1 cellular context compared by ENCODE assay signal in the genomic region with DNA sequence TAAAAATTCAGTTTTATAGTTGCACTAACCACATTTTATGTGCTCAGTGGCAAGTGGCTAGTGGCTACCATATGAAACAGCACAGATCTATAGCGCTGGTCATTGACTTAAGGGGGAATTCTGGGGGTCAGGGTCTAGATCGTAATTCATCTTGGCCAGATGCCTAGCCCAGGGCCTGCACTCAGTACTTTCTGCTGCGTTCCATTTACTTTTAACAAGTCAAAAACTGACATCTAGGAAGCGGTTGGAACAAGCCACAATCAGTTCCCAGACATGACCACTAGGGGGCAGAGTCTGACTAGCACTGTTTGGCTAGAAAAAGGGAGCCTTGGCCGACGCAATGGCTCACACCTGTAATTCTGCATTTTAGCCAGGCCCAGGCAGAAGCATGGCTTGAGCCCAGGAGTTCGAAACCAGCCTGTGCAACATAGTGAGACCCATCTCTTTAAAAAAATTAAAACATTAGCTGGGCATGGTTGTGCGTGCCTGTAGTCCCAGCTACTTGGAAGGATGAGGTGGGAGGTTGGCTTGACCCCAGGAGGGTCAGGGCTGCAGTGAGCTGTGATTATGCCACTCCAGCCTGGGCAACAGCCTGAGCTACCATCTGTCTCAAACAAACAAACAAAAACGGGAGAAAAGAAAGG.
TF ChIP-seq lines count a peak whose summit lies in the region.

No MANE protein-coding gene starts in this region.

TF ChIP-seq in HepG2, 621 proteins besides CTCF, POLR2A, EP300 and RAD21 (continued from another document and continues in another):
- peak; percentile 89; the same call in 1 of the 2 replicates for TF ChIP-seq PRDM4 (CRISPR knock-in tag; IDR thresholded peaks at IDR 0.05; ENCODE audit: borderline replicate concordance)
- TF ChIP-seq RFXAP (CRISPR knock-in tag; IDR thresholded peaks at IDR 0.05; ENCODE audit: borderline replicate concordance) = peak; percentile 46; the same call in 1 of the 2 replicates
- TF ChIP-seq GABPB1 (CRISPR knock-in tag; IDR thresholded peaks at IDR 0.05) = peak; percentile 22; the same call in 1 of the 2 replicates
- 0 out of 2 replicates have a peak, but pooled peaks have one; percentile 42 for TF ChIP-seq NFATC3 (CRISPR knock-in tag; IDR thresholded peaks at IDR 0.05)
- TF ChIP-seq ETV6 (CRISPR knock-in tag; conservative IDR thresholded peaks at IDR 0.05) = peak; percentile 79; the same call in 1 of the 2 replicates
- TF ChIP-seq SMC3 (IDR thresholded peaks at IDR 0.05; ENCODE audit: low read length) = peak; percentile 99
- no peak for TF ChIP-seq NFE2L1 (CRISPR knock-in tag; IDR thresholded peaks at IDR 0.05; ENCODE audit: borderline replicate concordance)
- peak; percentile 84 for TF ChIP-seq POGZ (CRISPR knock-in tag; IDR thresholded peaks at IDR 0.05)
- TF ChIP-seq FOXP4 (CRISPR knock-in tag; IDR thresholded peaks at IDR 0.05) = peak; percentile 60
- no peak for TF ChIP-seq MXD1 (CRISPR knock-in tag; IDR thresholded peaks at IDR 0.05)
- peak; percentile 56; the same call in 1 of the 2 replicates for TF ChIP-seq NR2F2 (IDR thresholded peaks at IDR 0.05; ENCODE audit: borderline replicate concordance, low read depth)
- TF ChIP-seq ZIK1 (CRISPR knock-in tag; IDR thresholded peaks at IDR 0.05; ENCODE audit: borderline replicate concordance, low read depth) = no peak
- no peak for TF ChIP-seq ZSCAN30 (CRISPR knock-in tag; IDR thresholded peaks at IDR 0.05)
- TF ChIP-seq KLF13 (CRISPR knock-in tag; IDR thresholded peaks at IDR 0.05) = no peak
- peak; percentile 69; the same call in 1 of the 2 replicates for TF ChIP-seq TBX2 (CRISPR knock-in tag; IDR thresholded peaks at IDR 0.05; ENCODE audit: borderline replicate concordance)
- no peak for TF ChIP-seq PRPF4 (IDR thresholded peaks at IDR 0.05; ENCODE audit: low read depth, low read length, poor library complexity, severe bottlenecking)
- TF ChIP-seq ZNF142 (CRISPR knock-in tag; IDR thresholded peaks at IDR 0.05) = peak; percentile 49; the same call in 1 of the 2 replicates
- peak; percentile 56; the same call in 1 of the 2 replicates for TF ChIP-seq ARID3A (IDR thresholded peaks at IDR 0.05; ENCODE audit: low read depth, low read length)
- no peak for TF ChIP-seq RBAK (CRISPR knock-in tag; IDR thresholded peaks at IDR 0.05)
- peak; percentile 50; the same call in 1 of the 2 replicates for TF ChIP-seq TFDP1 (CRISPR knock-in tag; IDR thresholded peaks at IDR 0.05; ENCODE audit: borderline replicate concordance)
- no peak for TF ChIP-seq ZBTB42 (CRISPR knock-in tag; IDR thresholded peaks at IDR 0.05)
- TF ChIP-seq, protein P1, sequence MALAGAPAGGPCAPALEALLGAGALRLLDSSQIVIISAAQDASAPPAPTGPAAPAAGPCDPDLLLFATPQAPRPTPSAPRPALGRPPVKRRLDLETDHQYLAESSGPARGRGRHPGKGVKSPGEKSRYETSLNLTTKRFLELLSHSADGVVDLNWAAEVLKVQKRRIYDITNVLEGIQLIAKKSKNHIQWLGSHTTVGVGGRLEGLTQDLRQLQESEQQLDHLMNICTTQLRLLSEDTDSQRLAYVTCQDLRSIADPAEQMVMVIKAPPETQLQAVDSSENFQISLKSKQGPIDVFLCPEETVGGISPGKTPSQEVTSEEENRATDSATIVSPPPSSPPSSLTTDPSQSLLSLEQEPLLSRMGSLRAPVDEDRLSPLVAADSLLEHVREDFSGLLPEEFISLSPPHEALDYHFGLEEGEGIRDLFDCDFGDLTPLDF (CRISPR knock-in tag; IDR thresholded peaks at IDR 0.05) = 0 out of 2 replicates have a peak, but pooled peaks have one; percentile 31
- peak; percentile 57; the same call in 1 of the 2 replicates for TF ChIP-seq KAT8 (CRISPR knock-in tag; IDR thresholded peaks at IDR 0.05)
- peak; percentile 75 for TF ChIP-seq ARID5B (CRISPR knock-in tag; IDR thresholded peaks at IDR 0.05)
- no peak for TF ChIP-seq TBX3 (IDR thresholded peaks at IDR 0.05; ENCODE audit: borderline replicate concordance)
- TF ChIP-seq ZKSCAN1 (IDR thresholded peaks at IDR 0.05; ENCODE audit: low read length) = 0 out of 2 replicates have a peak, but pooled peaks have one; percentile 42
- TF ChIP-seq ZNF274 (CRISPR knock-in tag; IDR thresholded peaks at IDR 0.05) = 0 out of 2 replicates have a peak, but pooled peaks have one; percentile 29
- 0 out of 2 replicates have a peak, but pooled peaks have one; percentile 27 for TF ChIP-seq ZNF12 (CRISPR knock-in tag; IDR thresholded peaks at IDR 0.05)
- no peak for TF ChIP-seq HNRNPL (IDR thresholded peaks at IDR 0.05; ENCODE audit: low read depth, low read length)
- TF ChIP-seq RARA (CRISPR knock-in tag; IDR thresholded peaks at IDR 0.05) = peak; percentile 40; the same call in 1 of the 2 replicates
- peak; percentile 86 for TF ChIP-seq IKZF5 (CRISPR knock-in tag; IDR thresholded peaks at IDR 0.05)
- peak; percentile 28; the same call in 1 of the 2 replicates for TF ChIP-seq NCOR1 (IDR thresholded peaks at IDR 0.05; ENCODE audit: borderline replicate concordance, low read length)
- no peak for TF ChIP-seq NFKB2 (CRISPR knock-in tag; IDR thresholded peaks at IDR 0.05; ENCODE audit: borderline replicate concordance)
